In the genomic region with DNA sequence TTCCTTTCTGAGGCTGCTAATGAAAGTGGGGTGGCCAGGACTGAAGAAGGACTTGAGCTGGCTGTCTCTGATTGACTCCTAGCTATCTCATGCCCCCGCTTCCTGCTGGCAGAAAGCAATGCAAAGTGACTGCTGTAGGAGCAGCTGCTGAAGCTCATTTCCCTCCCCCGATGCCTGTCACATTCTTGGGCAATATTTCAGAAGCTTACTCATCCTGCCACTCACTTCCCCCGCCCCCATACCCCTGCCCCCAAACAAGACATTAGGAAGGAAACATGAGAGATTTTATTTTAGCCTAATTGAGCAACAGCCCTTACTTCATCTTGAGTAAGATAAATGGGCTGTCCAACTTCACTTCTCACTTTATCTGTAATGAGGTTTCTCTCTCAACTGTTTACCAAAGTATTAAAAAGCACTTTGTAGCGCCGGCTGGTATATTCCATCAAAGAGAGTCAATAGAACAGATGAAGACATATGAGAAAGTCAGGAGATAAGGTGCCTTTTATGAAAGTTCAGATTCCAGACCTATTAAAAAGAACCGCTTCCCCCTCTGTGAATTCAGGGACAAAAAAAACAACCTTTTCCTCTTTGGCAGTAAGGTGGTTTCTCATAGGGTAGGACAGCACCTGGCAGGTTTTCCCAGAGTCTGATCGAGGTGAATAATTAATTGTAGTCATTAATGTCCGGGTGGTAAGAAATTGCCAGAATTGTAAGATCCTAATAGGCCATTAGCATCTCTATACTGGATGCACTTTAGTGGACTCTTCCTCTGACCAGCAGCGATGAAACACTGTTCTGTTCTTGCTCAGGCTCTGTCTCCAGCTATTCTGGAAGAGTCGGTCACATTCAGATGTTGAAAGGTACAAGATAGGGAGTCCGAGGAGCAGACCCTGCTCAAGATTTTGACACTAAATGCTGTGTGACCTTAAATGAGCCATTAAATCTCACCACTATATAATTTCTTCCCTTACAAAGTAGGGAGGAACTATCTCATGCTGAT, we compare ENCODE assay signal across 8 cellular contexts.
DNase-seq lines count a peak whose midpoint lies in the region; ATAC-seq lines count a peak whose summit lies in the region.

No MANE protein-coding gene starts in this region.

- no peaks in the 10 kb centered on the region for H3K36me3 ChIP-seq in HUES6 (ENCODE audit: control insufficient read depth, insufficient read depth, low read length)

- H3K27ac ChIP-seq in HUES6 (ENCODE audit: low read depth, low read length) (peak overlapping the region; percentile 64; the same call in 1 of the 2 replicates), right cardiac atrium (ENCODE audit: low read length) (peak overlapping the region; percentile 83)

- intact Hi-C loops in right cardiac atrium (cut with DNase I) = no loop called here

- DNase-seq in Daoy (ENCODE audit: low read depth) (peak; percentile 96), OCI-M1 (lab: John Stamatoyannopoulos, UW) (peak; percentile 94), right cardiac atrium (peak; percentile 73 to 81 (median 81)), skeletal muscle cell (ENCODE audit: low read depth) (peak; percentile 90), ecto neural progenitor cell (ENCODE audit: low spot score) (no peak)
- DNase-seq in activated naive CD4-positive, alpha-beta T cell treated with anti-CD3 and anti-CD28 coated beads, Interleukin-2, amount 50 U/mL, for 72 hours (ENCODE audit: low spot score in 2 of 2) = peak in 1 of 2 donors; percentile 40

- H3K9me3 ChIP-seq in HUES6 (ENCODE audit: control insufficient read depth, insufficient read depth, low read depth, low read length) = no peaks in the 10 kb centered on the region
- H3K9me3 ChIP-seq in right cardiac atrium (ENCODE audit: control insufficient read depth, low read length) = no peaks in the 10 kb centered on the region

- no peaks in the 10 kb centered on the region for H3K27me3 ChIP-seq in HUES6 (ENCODE audit: control insufficient read depth, insufficient read depth, low read length)
- H3K27me3 ChIP-seq in right cardiac atrium (ENCODE audit: control insufficient read depth, insufficient read depth) = no peaks in the 10 kb centered on the region

- no peaks in the 10 kb centered on the region for H3K36me3 Mint-ChIP-seq in activated naive CD4-positive, alpha-beta T cell treated with anti-CD3 and anti-CD28 coated beads, Interleukin-2, amount 50 U/mL, for 72 hours

- ATAC-seq in GM21576 (IDR thresholded peaks at IDR 0.05; ENCODE audit: unreplicated experiment) (peak; percentile 98), right cardiac atrium (peak; percentile 91 to 96)
- peak; percentile 96 for ATAC-seq in activated naive CD4-positive, alpha-beta T cell treated with anti-CD3 and anti-CD28 coated beads, Interleukin-2, amount 50 U/mL, for 72 hours

- H3K9ac ChIP-seq in HUES6 (ENCODE audit: low read length) = peak overlapping the region; percentile 68

- H3K27ac Mint-ChIP-seq in activated naive CD4-positive, alpha-beta T cell treated with anti-CD3 and anti-CD28 coated beads, Interleukin-2, amount 50 U/mL, for 72 hours = peak overlapping the region; percentile 77 to 79

- H3K4me3 ChIP-seq in HUES6 (ENCODE audit: low read depth, low read length) (peak overlapping the region; percentile 14; the same call in 1 of the 2 replicates), right cardiac atrium (ENCODE audit: low read length) (no peak overlapping the region), skeletal muscle cell (ENCODE audit: low read depth, low read length) (no peak overlapping the region)

- H3K4me1 ChIP-seq in HUES6 (ENCODE audit: control insufficient read depth, insufficient read depth, low read length) (peaks cover 25% of the 10 kb centered on the region), right cardiac atrium (ENCODE audit: control insufficient read depth, insufficient read depth, low read length) (peaks cover 10% of the 10 kb centered on the region)

- WGBS in right cardiac atrium = 20% methylated on average over 11 of the region's 11 CpGs

- H3K9me3 Mint-ChIP-seq in activated naive CD4-positive, alpha-beta T cell treated with anti-CD3 and anti-CD28 coated beads, Interleukin-2, amount 50 U/mL, for 72 hours = no peaks in the 10 kb centered on the region
